Comparison of ENCODE assay signal across 15 cellular contexts in genomic region chr22:45644714-45645113, GRCh38.
"Had no signal": no experiment of that assay in that cellular context is flagged by ENCODE, and none has a peak within 500 bp of the region (broad histone marks: within the 10 kb centered on the region; RNA-seq: fewer than 3 reads in every experiment).

No MANE protein-coding gene starts in this region.

- H3K9me3 Mint-ChIP-seq: activated naive CD8-positive, alpha-beta T cell treated with anti-CD3 and anti-CD28 coated beads for 36 hours; activated T-helper 17 cell treated with anti-CD3 and anti-CD28 coated beads, Interleukin-2, amount 50 U/mL, for 72 hours; endodermal cell; stimulated activated naive CD8-positive, alpha-beta T cell treated with anti-CD3 and anti-CD28 coated beads, Interleukin-15, Interleukin-2, amounts not matched to agents 100 ng/mL and 50 ng/mL, for 24 hours had no signal

- H3K4me1 Mint-ChIP-seq: activated T-helper 17 cell treated with anti-CD3 and anti-CD28 coated beads, Interleukin-2, amount 50 U/mL, for 72 hours had no signal

- H3K4me3 ChIP-seq: skin epidermis had no signal

- H3K4me3 Mint-ChIP-seq: activated naive CD8-positive, alpha-beta T cell treated with anti-CD3 and anti-CD28 coated beads for 36 hours; activated T-helper 17 cell treated with anti-CD3 and anti-CD28 coated beads, Interleukin-2, amount 50 U/mL, for 72 hours; stimulated activated naive CD8-positive, alpha-beta T cell treated with anti-CD3 and anti-CD28 coated beads, Interleukin-15, Interleukin-2, amounts not matched to agents 100 ng/mL and 50 ng/mL, for 24 hours had no signal

- H3K36me3 Mint-ChIP-seq: activated naive CD8-positive, alpha-beta T cell treated with anti-CD3 and anti-CD28 coated beads for 36 hours had no signal

- H3K27ac ChIP-seq: skin epidermis, transverse colon had no signal

- DNase-seq: activated CD4-positive, alpha-beta T cell treated with anti-CD3 and anti-CD28 coated beads for 1 hour; activated naive CD4-positive, alpha-beta T cell; activated naive CD8-positive, alpha-beta T cell treated with anti-CD3 and anti-CD28 coated beads for 36 hours; amniotic stem cell; dermis blood vessel endothelial cell; endodermal cell; mammary epithelial cell; nephron progenitor cell; occipital lobe; T-helper 17 cell; transverse colon had no signal

- H3K27ac Mint-ChIP-seq: activated naive CD8-positive, alpha-beta T cell treated with anti-CD3 and anti-CD28 coated beads for 36 hours; activated T-helper 17 cell treated with anti-CD3 and anti-CD28 coated beads, Interleukin-2, amount 50 U/mL, for 72 hours; endodermal cell; nephron progenitor cell; progenitor cell of endocrine pancreas; stimulated activated naive CD8-positive, alpha-beta T cell treated with anti-CD3 and anti-CD28 coated beads, Interleukin-15, Interleukin-2, amounts not matched to agents 100 ng/mL and 50 ng/mL, for 24 hours; T-helper 17 cell had no signal
